1 cellular context compared by ENCODE assay signal in genomic region chr3:33430061-33430460, GRCh38.
TF ChIP-seq lines count a peak whose summit lies in the region.

No MANE protein-coding gene starts in this region.

TF ChIP-seq in GM12878, 131 proteins besides CTCF, POLR2A, EP300 and RAD21:
- TF ChIP-seq TARDBP (IDR thresholded peaks at IDR 0.05; ENCODE audit: borderline replicate concordance) = no peak
- TF ChIP-seq ZZZ3 (IDR thresholded peaks at IDR 0.05; ENCODE audit: control insufficient read depth, insufficient read length, low read depth) = no peak
- no peak for TF ChIP-seq POLR2AphosphoS2 (IDR thresholded peaks at IDR 0.05; ENCODE audit: low read depth, low read length)
